Comparison of ENCODE assay signal across 18 cellular contexts in the genomic region with DNA sequence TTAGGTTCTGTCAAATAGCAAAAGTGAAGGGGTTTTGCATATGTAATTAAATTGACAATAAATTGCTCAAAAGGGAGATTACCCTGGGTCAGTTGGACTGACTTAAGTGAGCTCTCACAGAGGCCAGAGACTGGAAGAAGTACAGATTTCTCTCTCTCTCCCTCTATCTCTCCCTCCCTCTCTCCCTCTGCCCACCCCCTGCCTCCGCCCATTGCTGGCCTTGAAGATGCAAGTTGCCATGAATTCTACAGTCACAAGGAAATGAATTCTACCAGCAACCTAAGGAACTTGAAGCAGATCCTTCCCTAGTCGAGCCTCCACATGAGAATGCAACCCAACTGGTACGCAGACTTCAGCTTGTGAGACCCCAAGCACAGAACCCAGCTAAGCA.
DNase-seq lines count a peak whose midpoint lies in the region; ATAC-seq and TF ChIP-seq lines count a peak whose summit lies in the region.
"Had no signal": no experiment of that assay in that cellular context is flagged by ENCODE, and none has a peak within 500 bp of the region (broad histone marks: within the 10 kb centered on the region; RNA-seq: fewer than 3 reads in every experiment).

No MANE protein-coding gene starts in this region.

- H3K27ac ChIP-seq in right atrium auricular region (peak overlapping the region; percentile 43 to 57), esophagus muscularis mucosa (replicated peaks in 1 of 4) (peak overlapping the region; percentile 11 to 44 (median 34)), rectal smooth muscle tissue (ENCODE audit: low read depth, low read length) (peak overlapping the region; percentile 22)
- H3K27ac ChIP-seq: C4-2B, right lobe of liver had no signal

- 100% methylated on average over 3 of the region's 3 CpGs for WGBS in esophagus muscularis mucosa

- DNase-seq in right atrium auricular region (ENCODE audit: low spot score) (no peak), cardiac septum (ENCODE audit: low spot score) (no peak), esophagus muscularis mucosa (ENCODE audit: extremely low spot score) (peak; percentile 37), HK-2 (ENCODE audit: unreplicated experiment) (no peak), GM19238 (ENCODE audit: insufficient read length, low spot score) (no peak), glomerular visceral epithelial cell (ENCODE audit: extremely low spot score) (no peak)
- DNase-seq: activated gamma-delta T cell; cerebellar nuclear complex; endodermal cell; left cardiac atrium; NCI-H1417; right lobe of liver; stimulated activated CD8-positive, alpha-beta memory T cell treated with anti-CD3 and anti-CD28 coated beads, Interleukin-4, amount 100 ng/mL, for 48 hours had no signal

- no peak overlapping the region for H3K4me3 ChIP-seq in right atrium auricular region
- no peak overlapping the region for H3K4me3 ChIP-seq in esophagus muscularis mucosa
- no peak overlapping the region for H3K4me3 ChIP-seq in rectal smooth muscle tissue (ENCODE audit: low read length)
- H3K4me3 ChIP-seq: right lobe of liver, thoracic aorta had no signal

- no peak for ATAC-seq in GM19351 (IDR thresholded peaks at IDR 0.05; ENCODE audit: unreplicated experiment)
- ATAC-seq: Panc1 had no signal

- no peak for TF ChIP-seq EP300 in esophagus muscularis mucosa (IDR thresholded peaks at IDR 0.05)

- H3K27me3 ChIP-seq in right atrium auricular region (no peaks in the 10 kb centered on the region), esophagus muscularis mucosa (no peaks in the 10 kb centered on the region), rectal smooth muscle tissue (ENCODE audit: control insufficient read depth, insufficient read depth, low read length) (no peaks in the 10 kb centered on the region)
- H3K27me3 ChIP-seq: right lobe of liver had no signal

- intact Hi-C loops in cardiac septum (cut with DNase I) = no loop called here
- intact Hi-C loops in esophagus muscularis mucosa (cut with DNase I) = no loop called here

- H3K9ac ChIP-seq in rectal smooth muscle tissue (ENCODE audit: low read length) = no peak overlapping the region

- TF ChIP-seq CTCF in right atrium auricular region (IDR thresholded peaks at IDR 0.05) (no peak), esophagus muscularis mucosa (IDR thresholded peaks at IDR 0.05) (no peak)

- no peak for TF ChIP-seq POLR2A in esophagus muscularis mucosa (IDR thresholded peaks at IDR 0.05; ENCODE audit: low read depth)

- H3K36me3 ChIP-seq in right atrium auricular region (no peaks in the 10 kb centered on the region), esophagus muscularis mucosa (no peaks in the 10 kb centered on the region), rectal smooth muscle tissue (ENCODE audit: control insufficient read depth, insufficient read depth, low read length) (no peaks in the 10 kb centered on the region)
- H3K36me3 ChIP-seq: right lobe of liver, thoracic aorta had no signal

- no peaks in the 10 kb centered on the region for H3K9me3 ChIP-seq in right atrium auricular region
- H3K9me3 ChIP-seq in esophagus muscularis mucosa = no peaks in the 10 kb centered on the region
- H3K9me3 ChIP-seq: right lobe of liver, thoracic aorta had no signal

- H3K4me1 ChIP-seq in right atrium auricular region = no peaks in the 10 kb centered on the region
- peaks cover 0 to 25% (median 0%) of the 10 kb centered on the region in 4 donors for H3K4me1 ChIP-seq in esophagus muscularis mucosa
- H3K4me1 ChIP-seq in rectal smooth muscle tissue (ENCODE audit: control insufficient read depth, insufficient read depth, low read length) = no peaks in the 10 kb centered on the region
- H3K4me1 ChIP-seq: right lobe of liver had no signal
